8 cellular contexts compared by ENCODE assay signal in the genomic region with DNA sequence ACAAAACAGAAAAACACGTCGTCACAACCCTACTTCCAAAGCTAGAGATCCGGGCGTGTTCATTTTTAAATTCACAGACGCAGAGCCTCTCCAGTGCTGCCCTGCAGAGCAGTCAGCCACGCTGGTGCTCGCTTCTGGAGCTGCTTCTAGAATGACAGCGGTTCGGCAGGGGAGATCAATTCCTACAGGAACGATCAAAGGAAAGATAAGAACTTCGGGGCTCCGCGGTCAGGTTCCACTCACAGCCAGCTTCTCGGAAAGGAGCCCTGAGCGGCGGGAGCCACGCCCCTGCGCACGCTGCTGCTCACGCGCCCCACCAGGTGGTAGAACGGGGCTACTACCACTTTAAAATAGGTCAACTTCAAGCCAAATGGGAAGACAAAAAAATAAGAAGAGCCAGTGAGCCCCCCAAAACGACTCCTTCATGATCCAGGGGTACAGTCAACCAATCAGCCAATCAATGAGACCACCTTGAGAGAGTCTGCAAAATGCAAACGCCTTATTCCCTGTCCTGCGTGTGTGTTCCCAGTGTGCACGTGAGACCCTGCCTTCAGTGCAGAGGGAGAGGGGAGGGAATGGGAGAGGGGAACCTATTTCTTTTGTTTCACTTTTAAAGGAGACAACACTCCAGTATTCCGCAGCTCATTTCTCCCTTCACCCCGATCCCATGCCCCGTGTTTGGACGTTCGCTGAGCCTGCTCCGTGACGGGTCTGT.
DNase-seq lines count a peak whose midpoint lies in the region; ATAC-seq, FAIRE-seq and TF ChIP-seq lines count a peak whose summit lies in the region.

No MANE protein-coding gene starts in this region.

- no peak for DNase-seq in AG04449 (ENCODE audit: low read depth, low spot score)
- DNase-seq in NCI-H2171 (lab: John Stamatoyannopoulos, UW) = peak; percentile 46
- peak; percentile 52 for DNase-seq in activated CD4-positive, CD25-positive, alpha-beta regulatory T cell treated with anti-CD3 and anti-CD28 coated beads, Interleukin-2, amount 50 U/mL, for 16 hours (ENCODE audit: low read depth, low spot score)
- DNase-seq in cardiac fibroblast (ENCODE audit: low read depth in 2 of 2) = peak; percentile 60 to 61
- DNase-seq in keratinocyte (ENCODE audit: low read depth, low spot score) = no peak
- DNase-seq in stimulated activated CD4-positive, alpha-beta T cell treated with anti-CD3 and anti-CD28 coated beads, Interleukin-1b, Interleukin-23, amount 100 ng/mL, for 24 hours (ENCODE audit: low read depth in 4 of 4, low spot score in 1 of 4) = peak; percentile 41 to 67 (median 51)

- peak overlapping the region; percentile 42 for H3K4me3 ChIP-seq in AG04449 (ENCODE audit: low read depth, low read length)
- no peak overlapping the region for H3K4me3 ChIP-seq in cardiac fibroblast (replicated peaks in 1 of 2; ENCODE audit: low read depth in 2 of 2, low read length in 2 of 2)
- H3K4me3 ChIP-seq in keratinocyte (ENCODE audit: control insufficient read depth in 2 of 3, extremely low read depth in 1 of 3, insufficient read depth in 2 of 3, low read depth in 1 of 3, low read length in 3 of 3) = peak overlapping the region in 2 of 3 experiments; percentile 41 to 54

- peak overlapping the region; percentile 65 for H2AFZ ChIP-seq in keratinocyte (ENCODE audit: control insufficient read depth, low read length)

- CTCF ChIA-PET in AG04449 (lab: Yijun Ruan, JAX) = interaction anchor here (0.6 to 9.6 kb wide), 34 partner anchors 9 to 385 kb away, joined by 3 to 176 read pairs (median 3); no protein-coding TSS in a partner anchor

- H3K4me2 ChIP-seq in keratinocyte (ENCODE audit: control insufficient read depth, extremely low read depth, insufficient read depth, low read depth, low read length) = peak overlapping the region; percentile 78

- H3K36me3 ChIP-seq in keratinocyte (ENCODE audit: control insufficient read depth in 2 of 2, extremely low read depth in 1 of 2, insufficient read depth in 2 of 2, low read length in 2 of 2) = no peaks in the 10 kb centered on the region

- H3K4me1 ChIP-seq in keratinocyte (ENCODE audit: control insufficient read depth, extremely low read depth, insufficient read depth, low read length) = peaks cover 4% of the 10 kb centered on the region

- H3K27ac ChIP-seq in keratinocyte (ENCODE audit: control insufficient read depth, insufficient read depth, low read length) = no peak overlapping the region

- dilution Hi-C loops in keratinocyte (cut with MboI; ENCODE audit: extremely low pct_ligation_motif_present, low sequenced_read_pairs) = no loop called here

- TF ChIP-seq CTCF in AG04449 (IDR thresholded peaks at IDR 0.05; ENCODE audit: insufficient read depth, low read length, missing control alignments) (peak; percentile 90), cardiac fibroblast (IDR thresholded peaks at IDR 0.05; ENCODE audit: low read depth, low read length) (peak; percentile 96), keratinocyte (optimal IDR thresholded peaks at IDR 0.05 in 1 of 3, IDR thresholded peaks at IDR 0.05 in 1 of 3, conservative IDR thresholded peaks at IDR 0.05 in 1 of 3; ENCODE audit: extremely low read depth in 1 of 3, insufficient read depth in 2 of 3, low read length in 3 of 3) (peak; percentile 80 to 97 (median 89))

- no peak overlapping the region for H3K9ac ChIP-seq in keratinocyte (ENCODE audit: control insufficient read depth, extremely low read depth, insufficient read depth, low read length)

- no peaks in the 10 kb centered on the region for H3K9me1 ChIP-seq in keratinocyte (ENCODE audit: control insufficient read depth, extremely low read depth, insufficient read depth, low read length)

- peak; percentile 23 for FAIRE-seq in keratinocyte (lab: Jason Lieb, UNC)

- H3K79me2 ChIP-seq in keratinocyte (ENCODE audit: control insufficient read depth, insufficient read depth, low read length) = no peaks in the 10 kb centered on the region

- peaks cover 52% of the 10 kb centered on the region for H3K27me3 ChIP-seq in keratinocyte (ENCODE audit: control insufficient read depth, extremely low read depth, insufficient read depth, low read length)

- H3K9me3 ChIP-seq in keratinocyte (ENCODE audit: control insufficient read depth, low read depth, low read length) = no peaks in the 10 kb centered on the region

- POLR2A ChIA-PET in AG04449 (lab: Yijun Ruan, JAX) = interaction anchor here (0.7 kb wide), 1 partner anchor 10 kb away, joined by 3 read pairs; no protein-coding TSS in a partner anchor

- ATAC-seq in GM21717 (IDR thresholded peaks at IDR 0.05; ENCODE audit: unreplicated experiment) (peak; percentile 67), HG03342 (IDR thresholded peaks at IDR 0.05; ENCODE audit: unreplicated experiment) (no peak)

- H4K20me1 ChIP-seq in keratinocyte (ENCODE audit: control insufficient read depth, extremely low read depth, insufficient read depth, low read length) = peaks cover 3% of the 10 kb centered on the region

Comparison
In these comparisons a context has a peak if more than half of its experiments do, and no peak if none do; other contexts are left out.
1. DNase-seq: peak in NCI-H2171 (single experiment), activated CD4-positive, CD25-positive, alpha-beta regulatory T cell treated with anti-CD3 and anti-CD28 coated beads, Interleukin-2, amount 50 U/mL, for 16 hours (single experiment), cardiac fibroblast (2 of 2) and stimulated activated CD4-positive, alpha-beta T cell treated with anti-CD3 and anti-CD28 coated beads, Interleukin-1b, Interleukin-23, amount 100 ng/mL, for 24 hours (4 of 4); none in AG04449 (single experiment) and keratinocyte (single experiment).
2. H3K4me3 ChIP-seq: peak in AG04449 (single experiment) and keratinocyte (2 of 3); none in cardiac fibroblast (0 of 2).
3. Peak in every context shown above with its lines, with median percentiles within 50 percentile points of each other: CTCF ChIP-seq.